In the genomic region with DNA sequence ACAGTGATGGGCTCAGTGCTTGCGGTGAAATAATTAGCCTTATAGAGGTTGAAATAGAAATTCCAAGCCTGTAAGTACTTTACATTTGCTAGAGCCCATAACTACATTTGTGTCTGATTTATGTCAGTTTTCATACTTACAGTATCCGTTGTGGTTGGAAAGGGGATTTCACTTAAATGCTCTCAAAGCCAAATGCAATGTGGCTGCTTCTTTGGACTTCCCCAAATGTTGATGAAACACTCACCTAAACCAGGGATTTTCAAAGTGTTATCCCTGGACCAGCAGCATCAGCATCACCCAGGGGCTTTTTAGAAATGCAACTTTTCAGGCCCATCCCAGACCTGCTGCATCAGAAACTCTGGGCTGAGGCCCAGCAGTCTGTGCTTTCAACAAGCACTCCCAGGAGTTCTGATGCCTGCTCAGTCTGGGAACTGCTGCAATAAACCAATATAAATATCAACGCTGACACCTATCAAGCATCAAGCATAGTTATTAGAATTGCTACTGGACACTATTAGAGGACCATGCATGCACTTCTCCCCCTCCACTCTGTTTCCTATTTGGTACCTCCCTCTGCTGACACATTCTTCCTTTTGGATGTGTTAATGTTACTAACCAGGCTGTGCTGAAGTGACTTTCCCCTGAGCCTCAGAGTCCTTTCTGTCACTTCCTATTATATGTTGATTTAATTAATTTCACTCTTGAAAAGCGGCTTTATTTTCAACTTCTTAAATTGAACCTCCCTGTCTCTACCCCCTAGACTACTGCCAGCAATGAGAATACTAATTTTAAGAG, we compare ENCODE assay signal across 12 cellular contexts.
A peak's percentile ranks its signal among the peaks of the same experiment; 100 is the strongest.
DNase-seq lines count a peak whose midpoint lies in the region; ATAC-seq lines count a peak whose summit lies in the region.
"Had no signal": no experiment of that assay in that cellular context is flagged by ENCODE, and none has a peak within 500 bp of the region (broad histone marks: within the 10 kb centered on the region; RNA-seq: fewer than 3 reads in every experiment).

No MANE protein-coding gene starts in this region.

- peaks cover 2% of the 10 kb centered on the region for H3K36me3 Mint-ChIP-seq in activated CD4-positive, alpha-beta T cell treated with anti-CD3 and anti-CD28 coated beads, Interleukin-2, amount 10 ng/mL, durations not matched to agents 24 days and 14 days (ENCODE audit: low read depth)
- H3K36me3 Mint-ChIP-seq in activated CD4-positive, alpha-beta T cell treated with anti-CD3 and anti-CD28 coated beads, Interleukin-2, amount 10 ng/mL, durations not matched to agents 7 days and 5 days (ENCODE audit: low read depth): no peaks in the 10 kb centered on the region
- no peaks in the 10 kb centered on the region for H3K36me3 Mint-ChIP-seq in stimulated activated effector memory CD8-positive, alpha-beta T cell treated with anti-CD3 and anti-CD28 coated beads, Interleukin-12 subunit alpha, Interleukin-12 subunit beta, amount 100 ng/mL, for 72 hours
- H3K36me3 Mint-ChIP-seq: mesothelial cell of epicardium had no signal

- peaks cover 44% of the 10 kb centered on the region for H3K4me1 Mint-ChIP-seq in activated CD4-positive, alpha-beta T cell treated with anti-CD3 and anti-CD28 coated beads, Interleukin-2, amount 10 ng/mL, durations not matched to agents 24 days and 14 days
- H3K4me1 Mint-ChIP-seq in activated CD4-positive, alpha-beta T cell treated with anti-CD3 and anti-CD28 coated beads, Interleukin-2, amount 10 ng/mL, durations not matched to agents 7 days and 5 days: peaks cover 22% of the 10 kb centered on the region
- peaks cover 12% of the 10 kb centered on the region for H3K4me1 Mint-ChIP-seq in stimulated activated effector memory CD8-positive, alpha-beta T cell treated with anti-CD3 and anti-CD28 coated beads, Interleukin-12 subunit alpha, Interleukin-12 subunit beta, amount 100 ng/mL, for 72 hours

- peaks cover 64% of the 10 kb centered on the region for H3K27me3 Mint-ChIP-seq in activated CD4-positive, alpha-beta T cell treated with anti-CD3 and anti-CD28 coated beads, Interleukin-2, amount 10 ng/mL, durations not matched to agents 24 days and 14 days
- peaks cover 56% of the 10 kb centered on the region for H3K27me3 Mint-ChIP-seq in activated CD4-positive, alpha-beta T cell treated with anti-CD3 and anti-CD28 coated beads, Interleukin-2, amount 10 ng/mL, durations not matched to agents 7 days and 5 days

- intact Hi-C loops in activated CD4-positive, alpha-beta T cell treated with anti-CD3 and anti-CD28 coated beads, Interleukin-2, amount 10 ng/mL, durations not matched to agents 24 days and 14 days (cut with micrococcal nuclease): loop anchor here (1.0 kb wide), 1 partner anchor 26 kb away; no protein-coding TSS in a partner anchor

- CTCF ChIA-PET in activated CD4-positive, alpha-beta T cell treated with anti-CD3 and anti-CD28 coated beads, Interleukin-2, amount 10 ng/mL, durations not matched to agents 7 days and 5 days (lab: Charles Lee): no interaction called here

- no peak overlapping the region for H3K27ac Mint-ChIP-seq in activated CD4-positive, alpha-beta T cell treated with anti-CD3 and anti-CD28 coated beads, Interleukin-2, amount 10 ng/mL, durations not matched to agents 24 days and 14 days
- no peak overlapping the region for H3K27ac Mint-ChIP-seq in activated CD4-positive, alpha-beta T cell treated with anti-CD3 and anti-CD28 coated beads, Interleukin-2, amount 10 ng/mL, durations not matched to agents 7 days and 5 days
- H3K27ac Mint-ChIP-seq in stimulated activated effector memory CD8-positive, alpha-beta T cell treated with anti-CD3 and anti-CD28 coated beads, Interleukin-12 subunit alpha, Interleukin-12 subunit beta, amount 100 ng/mL, for 72 hours: no peak overlapping the region
- H3K27ac Mint-ChIP-seq: mesothelial cell of epicardium had no signal

- DNase-seq in activated CD4-positive, alpha-beta T cell treated with anti-CD3 and anti-CD28 coated beads, Interleukin-2, amount 10 ng/mL, durations not matched to agents 24 days and 14 days: peak; percentile 69
- DNase-seq in activated CD4-positive, alpha-beta T cell treated with anti-CD3 and anti-CD28 coated beads, Interleukin-2, amount 10 ng/mL, durations not matched to agents 7 days and 5 days: no peak
- no peak for DNase-seq in stimulated activated effector memory CD8-positive, alpha-beta T cell treated with anti-CD3 and anti-CD28 coated beads, Interleukin-12 subunit alpha, Interleukin-12 subunit beta, amount 100 ng/mL, for 72 hours (ENCODE audit: low spot score in 2 of 2)
- no peak for DNase-seq in SIG-M5 (lab: John Stamatoyannopoulos, UW)
- no peak for DNase-seq in stimulated activated CD4-positive, alpha-beta T cell treated with anti-CD3 and anti-CD28 coated beads, Interleukin-15, amount 100 ng/mL, for 24 hours
- DNase-seq in NCI-H128 (lab: John Stamatoyannopoulos, UW; ENCODE audit: unreplicated experiment): no peak
- DNase-seq: DND-41, right cardiac atrium, trophoblast cell had no signal

- H3K4me3 Mint-ChIP-seq in activated CD4-positive, alpha-beta T cell treated with anti-CD3 and anti-CD28 coated beads, Interleukin-2, amount 10 ng/mL, durations not matched to agents 24 days and 14 days: no peak overlapping the region
- H3K4me3 Mint-ChIP-seq in activated CD4-positive, alpha-beta T cell treated with anti-CD3 and anti-CD28 coated beads, Interleukin-2, amount 10 ng/mL, durations not matched to agents 7 days and 5 days: no peak overlapping the region
- H3K4me3 Mint-ChIP-seq in stimulated activated effector memory CD8-positive, alpha-beta T cell treated with anti-CD3 and anti-CD28 coated beads, Interleukin-12 subunit alpha, Interleukin-12 subunit beta, amount 100 ng/mL, for 72 hours: no peak overlapping the region
- H3K4me3 Mint-ChIP-seq: mesothelial cell of epicardium had no signal

- H3K9me3 Mint-ChIP-seq in activated CD4-positive, alpha-beta T cell treated with anti-CD3 and anti-CD28 coated beads, Interleukin-2, amount 10 ng/mL, durations not matched to agents 24 days and 14 days: peaks cover 9% of the 10 kb centered on the region
- no peaks in the 10 kb centered on the region for H3K9me3 Mint-ChIP-seq in activated CD4-positive, alpha-beta T cell treated with anti-CD3 and anti-CD28 coated beads, Interleukin-2, amount 10 ng/mL, durations not matched to agents 7 days and 5 days
- no peaks in the 10 kb centered on the region for H3K9me3 Mint-ChIP-seq in stimulated activated effector memory CD8-positive, alpha-beta T cell treated with anti-CD3 and anti-CD28 coated beads, Interleukin-12 subunit alpha, Interleukin-12 subunit beta, amount 100 ng/mL, for 72 hours

- POLR2A ChIA-PET in activated CD4-positive, alpha-beta T cell treated with anti-CD3 and anti-CD28 coated beads, Interleukin-2, amount 10 ng/mL, durations not matched to agents 7 days and 5 days (lab: Charles Lee): no interaction called here

- peak; percentile 77 for ATAC-seq in GM21825 (IDR thresholded peaks at IDR 0.05; ENCODE audit: unreplicated experiment)
- peak; percentile 74 for ATAC-seq in HG03442 (IDR thresholded peaks at IDR 0.05; ENCODE audit: unreplicated experiment)
- peak; percentile 24 for ATAC-seq in stimulated activated effector memory CD8-positive, alpha-beta T cell treated with anti-CD3 and anti-CD28 coated beads, Interleukin-12 subunit alpha, Interleukin-12 subunit beta, amount 100 ng/mL, for 72 hours
- ATAC-seq: right cardiac atrium had no signal

Comparison
In these comparisons a context has a peak if more than half of its experiments do, and no peak if none do; other contexts are left out.
1. ATAC-seq: peak in every context shown above with its lines; median percentile 77 in GM21825; 74 in HG03442; 24 in stimulated activated effector memory CD8-positive, alpha-beta T cell treated with anti-CD3 and anti-CD28 coated beads, Interleukin-12 subunit alpha, Interleukin-12 subunit beta, amount 100 ng/mL, for 72 hours.